In genomic region chr18:35253655-35254287, GRCh38 we compare ENCODE assay signal across 23 cellular contexts. TPM values are rescaled to one million over a fixed set of nuclear protein-coding genes. Genes with fewer than 3 reads are reported as not detected.
A peak's percentile ranks its signal among the peaks of the same experiment; 100 is the strongest.
DNase-seq lines count a peak whose midpoint lies in the region; ATAC-seq, FAIRE-seq and TF ChIP-seq lines count a peak whose summit lies in the region.
"Had no signal": no experiment of that assay in that cellular context is flagged by ENCODE, and none has a peak within 500 bp of the region (broad histone marks: within the 10 kb centered on the region; RNA-seq: fewer than 3 reads in every experiment).

No MANE protein-coding gene starts in this region.

- H4K20me1 ChIP-seq in HepG2 (ENCODE audit: insufficient read depth, low read length) (no peaks in the 10 kb centered on the region), K562 (replicated peaks; ENCODE audit: control insufficient read depth, insufficient read depth, low read length) (no peaks in the 10 kb centered on the region)
- H4K20me1 ChIP-seq: BLaER1 treated with 17β-estradiol and CSF1 and Interleukin-3, amounts not matched to agents 10 nM and 100 nM had no signal

- H3K4me3 ChIP-seq in HepG2 (replicated peaks in 1 of 3; ENCODE audit: insufficient read depth in 1 of 3, low read depth in 2 of 3, low read length in 3 of 3) (no peak overlapping the region), right lobe of liver (no peak overlapping the region), K562 (no peak overlapping the region), liver (ENCODE audit: low read depth in 1 of 3, low read length in 3 of 3) (peak overlapping the region in 2 of 3 donors; percentile 11 to 67)
- H3K4me3 ChIP-seq: A549, GM23248 had no signal

- CTCF ChIA-PET in HepG2 (lab: Yijun Ruan, JAX; ENCODE audit: low intra/inter-chr PET ratio, low total read pairs) (no interaction called here), K562 (lab: Yijun Ruan, JAX; ENCODE audit: low intra/inter-chr PET ratio) (no interaction called here)

- H3K27ac ChIP-seq in HepG2 (ENCODE audit: extremely low read length, insufficient read depth, low read length) (no peak overlapping the region), right lobe of liver (no peak overlapping the region), K562 (ENCODE audit: extremely low read depth, low read depth, low read length) (no peak overlapping the region), liver (ENCODE audit: low read depth in 1 of 2, low read length in 2 of 2) (no peak overlapping the region)
- H3K27ac ChIP-seq: 22Rv1; A549; BLaER1 treated with 17β-estradiol and CSF1 and Interleukin-3, amounts not matched to agents 10 nM and 100 nM; GM23248; HL-60 had no signal

- H3K27me3 ChIP-seq in HepG2 (ENCODE audit: control insufficient read depth in 1 of 2, insufficient read depth in 2 of 2, low read length in 2 of 2) (no peaks in the 10 kb centered on the region; a peak in 1 of 5 replicates), right lobe of liver (no peaks in the 10 kb centered on the region), K562 (ENCODE audit: control insufficient read depth in 2 of 2, insufficient read depth in 2 of 2, low read length in 2 of 2) (no peaks in the 10 kb centered on the region), liver (ENCODE audit: control insufficient read depth in 4 of 4, insufficient read depth in 4 of 4, low read length in 3 of 4) (no peaks in the 10 kb centered on the region)
- H3K27me3 ChIP-seq: BLaER1 treated with 17β-estradiol and CSF1 and Interleukin-3, amounts not matched to agents 10 nM and 100 nM had no signal

- no peak for TF ChIP-seq CTCF in HepG2 (CRISPR knock-in tag; IDR thresholded peaks at IDR 0.05)
- no peak for TF ChIP-seq CTCF in right lobe of liver (IDR thresholded peaks at IDR 0.05)
- no peak for TF ChIP-seq CTCF in K562 (IDR thresholded peaks at IDR 0.05 in 2 of 3, conservative IDR thresholded peaks at IDR 0.05 in 1 of 3; ENCODE audit: insufficient read depth in 2 of 3, low read depth in 1 of 3, low read length in 3 of 3)
- no peak for TF ChIP-seq CTCF in liver (IDR thresholded peaks at IDR 0.05; ENCODE audit: low read depth, low read length, missing input control)

- H3K4me2 ChIP-seq in HepG2 (ENCODE audit: low read depth, low read length) = no peak overlapping the region
- no peak overlapping the region for H3K4me2 ChIP-seq in K562 (ENCODE audit: insufficient read depth, low read length)
- H3K4me2 ChIP-seq: A549; BLaER1 treated with 17β-estradiol and CSF1 and Interleukin-3, amounts not matched to agents 10 nM and 100 nM had no signal

- H3K36me3 ChIP-seq in HepG2 (replicated peaks in 1 of 2; ENCODE audit: control insufficient read depth in 1 of 2, insufficient read depth in 2 of 2, low read length in 2 of 2) (peaks cover 0 to 13% of the 10 kb centered on the region in 2 experiments; a peak in 1 of 5 replicates), right lobe of liver (peaks cover 0 to 7% (median 3%) of the 10 kb centered on the region in 4 donors), K562 (ENCODE audit: control insufficient read depth, insufficient read depth, low read length) (peaks cover 8% of the 10 kb centered on the region), liver (ENCODE audit: control insufficient read depth in 4 of 4, insufficient read depth in 3 of 4, low read depth in 1 of 4, low read length in 3 of 4) (peaks cover 0 to 56% (median 48%) of the 10 kb centered on the region in 4 donors)

- TF ChIP-seq EP300 in HepG2 (IDR thresholded peaks at IDR 0.05; ENCODE audit: low read depth in 2 of 2, low read length in 2 of 2) (no peak), HepG2 (CRISPR knock-in tag; IDR thresholded peaks at IDR 0.05; ENCODE audit: borderline replicate concordance) (no peak), K562 (IDR thresholded peaks at IDR 0.05; ENCODE audit: low read length) (no peak)

- no peaks in the 10 kb centered on the region for H3K79me2 ChIP-seq in HepG2 (ENCODE audit: insufficient read depth, low read length)
- H3K79me2 ChIP-seq in K562 (ENCODE audit: control insufficient read depth, insufficient read depth, low read length) = no peaks in the 10 kb centered on the region

- DNase-seq in HepG2 (ENCODE audit: low spot score) = no peak
- no peak for DNase-seq in right lobe of liver
- no peak for DNase-seq in K562 (ENCODE audit: extremely low read depth in 1 of 4, low spot score in 3 of 4)
- no peak for DNase-seq in NCI-H748 (lab: John Stamatoyannopoulos, UW; ENCODE audit: unreplicated experiment)
- DNase-seq: AML-193; Calu3; CD8-positive, alpha-beta T cell; DMS79 treated with DMSO at 0.1 percent for 48 hours; GF-D8; GM23248; HCEC 1CT; IMR-90; Karpas-422; KBM-7 had no signal

- H3K4me1 ChIP-seq in HepG2 (ENCODE audit: insufficient read depth, low read length) (peaks cover 3% of the 10 kb centered on the region; the same call in 1 of the 2 replicates), right lobe of liver (no peaks in the 10 kb centered on the region), K562 (replicated peaks in 1 of 2; ENCODE audit: control insufficient read depth in 2 of 2, insufficient read depth in 2 of 2, low read length in 2 of 2) (no peaks in the 10 kb centered on the region), liver (ENCODE audit: control insufficient read depth in 4 of 4, insufficient read depth in 4 of 4, low read length in 3 of 4) (no peaks in the 10 kb centered on the region)
- H3K4me1 ChIP-seq: A549; BLaER1 treated with 17β-estradiol and CSF1 and Interleukin-3, amounts not matched to agents 10 nM and 100 nM had no signal

- intact Hi-C loops in HepG2 (cut with micrococcal nuclease; ENCODE audit: unreplicated experiment) (no loop called here), right lobe of liver (cut with DNase I) (loop anchor here in 1 of 2 donors (10.0 kb wide), 1 partner anchor 81 kb away; no protein-coding TSS in a partner anchor), K562 (cut with micrococcal nuclease) (no loop called here)

- FAIRE-seq in HepG2 (lab: Jason Lieb, UNC) (no peak), K562 (lab: Jason Lieb, UNC) (no peak)
- FAIRE-seq: A549, GM19239, H54 had no signal

- H3K9ac ChIP-seq in HepG2 (ENCODE audit: insufficient read depth, low read depth, low read length) (no peak overlapping the region), K562 (ENCODE audit: insufficient read depth in 1 of 2, low read depth in 2 of 2, low read length in 2 of 2) (no peak overlapping the region), liver (ENCODE audit: low read depth in 1 of 2, low read length in 2 of 2) (no peak overlapping the region)
- H3K9ac ChIP-seq: BLaER1 treated with 17β-estradiol and CSF1 and Interleukin-3, amounts not matched to agents 10 nM and 100 nM; GM23248 had no signal

- WGBS in HepG2 (ENCODE audit: low lambda C conversion rate) = 89% methylated on average over 4 of the region's 4 CpGs
- WGBS in right lobe of liver (ENCODE audit: insufficient coverage, low coverage, low lambda C conversion rate, missing lambda C conversion rate) = 79% methylated on average over 3 of the region's 4 CpGs
- WGBS in K562 (ENCODE audit: insufficient coverage, low coverage, missing lambda C conversion rate) = 36% methylated on average over 4 of the region's 4 CpGs
- 88% methylated on average over 4 of the region's 4 CpGs for WGBS in liver

- TF ChIP-seq POLR2A in HepG2 (IDR thresholded peaks at IDR 0.05; ENCODE audit: insufficient read depth in 1 of 2, low read depth in 2 of 2, low read length in 2 of 2) (no peak), right lobe of liver (IDR thresholded peaks at IDR 0.05) (no peak), K562 (conservative IDR thresholded peaks at IDR 0.05) (no peak)

- ATAC-seq in HepG2 (no peak), right lobe of liver (no peak), K562 (no peak), HG02610 (IDR thresholded peaks at IDR 0.05; ENCODE audit: unreplicated experiment) (no peak), HG03039 (IDR thresholded peaks at IDR 0.05; ENCODE audit: unreplicated experiment) (no peak)
- ATAC-seq: A549; CD8-positive, alpha-beta T cell had no signal

- H2AFZ ChIP-seq in HepG2 (ENCODE audit: low read length) (no peak overlapping the region), K562 (ENCODE audit: low read depth, low read length) (no peak overlapping the region)
- H2AFZ ChIP-seq: GM23248 had no signal

- H3K9me1 ChIP-seq in K562 (ENCODE audit: control insufficient read depth, insufficient read depth, low read length) = no peaks in the 10 kb centered on the region

- peaks cover 21% of the 10 kb centered on the region for H3K9me3 ChIP-seq in HepG2 (ENCODE audit: low read length)
- H3K9me3 ChIP-seq in right lobe of liver = peaks cover 0 to 17% (median 6%) of the 10 kb centered on the region in 4 donors
- peaks cover 5% of the 10 kb centered on the region; the same call in 1 of the 2 replicates for H3K9me3 ChIP-seq in K562 (replicated peaks; ENCODE audit: control insufficient read depth, insufficient read depth, low read depth, low read length)
- peaks cover 21 to 46% (median 39%) of the 10 kb centered on the region in 4 donors for H3K9me3 ChIP-seq in liver (ENCODE audit: control insufficient read depth in 4 of 4, low read length in 3 of 4)

- no TSS peak for BruUV-seq in HepG2 (replicated peaks; lab: Mats Ljungman, UMichigan)
- BruUV-seq in K562 (replicated peaks; lab: Mats Ljungman, UMichigan) = no TSS peak

- TF ChIP-seq RAD21 in HepG2 (CRISPR knock-in tag; IDR thresholded peaks at IDR 0.05) = no peak
- no peak for TF ChIP-seq RAD21 in K562 (CRISPR knock-in tag; conservative IDR thresholded peaks at IDR 0.05 in 1 of 2, IDR thresholded peaks at IDR 0.05 in 1 of 2)
- no peak for TF ChIP-seq RAD21 in liver (IDR thresholded peaks at IDR 0.05)

- POLR2A ChIA-PET in HepG2 (lab: Yijun Ruan, JAX) (interaction anchor here (1.7 kb wide), 1 partner anchor 13 kb away, joined by 4 read pairs; the partner anchor contains the start of gene ZNF397), K562 (lab: Yijun Ruan, JAX) (interaction anchor here (0.8 kb wide), 2 partner anchors 9 to 73 kb away, joined by 3 read pairs; no protein-coding TSS in a partner anchor)

- in situ Hi-C loops in HepG2 (cut with HindIII; ENCODE audit: extremely low pct_ligation_motif_present, low pct_unique_long_range_greater_than_20kb) = no loop called here
- in situ Hi-C loops in K562 (cut with MboI) = no loop called here

RNA-seq across cellular contexts. Expression of gene ZNF397, which starts 12.9 kb away (rescaled TPM):
- total RNA-seq in HepG2 (2016; rRNA removed; fragmentation: Illumina TruSeq; extraction: Trizol) (9.4 and 10.0 TPM in 2 replicates), right lobe of liver (10 to 100 TPM in 4 of 6 experiments, 1 to 10 TPM in 2; 9.1 to 13.1 (median 10.9) TPM), K562 (2014; rRNA removed) (13.2 and 13.8 TPM in 2 replicates), K562 (2014; rRNA removed; fragmentation: Illumina TruSeq; extraction: Trizol) (23.6 and 25.5 TPM in 2 replicates), K562 (2015; rRNA removed; fragmentation: Illumina TruSeq; extraction: Trizol) (19.0 and 19.6 TPM in 2 replicates), K562 (2021) (15.1 and 16.3 TPM in 2 replicates), liver (10 to 100 TPM; 13.1 to 20.0 TPM)
- total RNA-seq in HepG2 (2016; cell fraction: cytosol; rRNA removed; fragmentation: Illumina TruSeq; extraction: Trizol; ENCODE audit: low read depth) = 1.5 and 1.8 TPM in 2 replicates
- 9.6 and 12.0 TPM in 2 replicates for total RNA-seq in HepG2 (2016; cell fraction: insoluble cytoplasmic fraction; rRNA removed; fragmentation: Illumina TruSeq; extraction: Trizol)
- total RNA-seq in HepG2 (2016; cell fraction: membrane; rRNA removed; fragmentation: Illumina TruSeq; extraction: Trizol) = 4.3 and 4.7 TPM in 2 replicates
- total RNA-seq in HepG2 (2016; cell fraction: nucleus; rRNA removed; fragmentation: Illumina TruSeq; extraction: Trizol) = 13.4 and 13.7 TPM in 2 replicates
- polyA plus RNA-seq in HepG2 (2011; rRNA removed) (4.7 and 4.9 TPM in 2 replicates), K562 (2011; rRNA removed) (19.3 and 22.5 TPM in 2 replicates), K562 (2014; fragmentation: Illumina TruSeq; extraction: Trizol) (19.8 and 24.2 TPM in 2 replicates), K562 (2014; fragmentation: Nextera tagmentation; extraction: Ambion mirVana) (1 to 10 TPM; 6.4 to 8.7 TPM), K562 (2014; rRNA removed) (17.0 and 20.5 TPM in 2 replicates), liver (1 to 10 TPM; 3.8 to 6.1 TPM)
- 2.0 and 2.9 TPM in 2 replicates for polyA plus RNA-seq in HepG2 (2011; cell fraction: cytosol; rRNA removed)
- 6.3 and 10.7 TPM in 2 replicates for polyA plus RNA-seq in HepG2 (2011; cell fraction: nucleus; rRNA removed)
- polyA plus RNA-seq in HepG2 (2012) = 6.4 and 8.3 TPM in 2 replicates
- polyA plus RNA-seq in HepG2 (2016; cell fraction: cytosol; fragmentation: Illumina TruSeq; extraction: Trizol; ENCODE audit: low read depth) = 0.34 and 0.95 TPM in 2 replicates
- 7.1 and 7.7 TPM in 2 replicates for polyA plus RNA-seq in HepG2 (2016; cell fraction: insoluble cytoplasmic fraction; fragmentation: Illumina TruSeq; extraction: Trizol; ENCODE audit: low read depth)
- 1.7 TPM in 2 replicates for polyA plus RNA-seq in HepG2 (2016; cell fraction: membrane; fragmentation: Illumina TruSeq; extraction: Trizol; ENCODE audit: low read depth)
- 20.5 and 24.4 TPM in 2 replicates for polyA plus RNA-seq in HepG2 (2016; cell fraction: nucleus; fragmentation: Illumina TruSeq; extraction: Trizol; ENCODE audit: insufficient read depth, low read depth)
- polyA minus RNA-seq in HepG2 (2011; rRNA and poly(A)+ RNA removed; ENCODE audit: low replicate concordance) = 1.3 and 1.8 TPM in 2 replicates
- 4.0 and 4.6 TPM in 2 replicates for polyA minus RNA-seq in HepG2 (2011; cell fraction: cytosol; rRNA and poly(A)+ RNA removed)
- 14.4 and 20.8 TPM in 2 replicates for polyA minus RNA-seq in HepG2 (2011; cell fraction: nucleus; rRNA and poly(A)+ RNA removed)
- total RNA-seq in K562 (2011; cell fraction: chromatin; rRNA removed; ENCODE audit: low replicate concordance) = 28.2 and 61.8 TPM in 2 replicates
- 16.7 and 26.5 TPM in 2 replicates for total RNA-seq in K562 (2011; cell fraction: nucleolus; rRNA removed)
- 37.0 and 53.3 TPM in 2 replicates for total RNA-seq in K562 (2011; cell fraction: nucleoplasm; rRNA removed)
- 4.2 and 11.0 TPM in 2 replicates for polyA plus RNA-seq in K562 (2011; cell fraction: cytosol; rRNA removed)
- polyA plus RNA-seq in K562 (2011; cell fraction: nucleus; rRNA removed) = 21.9 and 28.3 TPM in 2 replicates
- 10.2 and 12.4 TPM in 2 replicates for polyA plus RNA-seq in K562 (2012)
- polyA minus RNA-seq in K562 (2011; rRNA and poly(A)+ RNA removed) = 26.3 and 37.3 TPM in 2 replicates
- 8.8 and 12.1 TPM in 2 replicates for polyA minus RNA-seq in K562 (2011; cell fraction: cytosol; rRNA and poly(A)+ RNA removed)
- 18.8 and 43.0 TPM in 2 replicates for polyA minus RNA-seq in K562 (2011; cell fraction: nucleus; rRNA and poly(A)+ RNA removed)

RNA-seq across cellular contexts. Expression of gene ZSCAN30, which starts 36.3 kb away (rescaled TPM):
- total RNA-seq in HepG2 (2016; rRNA removed; fragmentation: Illumina TruSeq; extraction: Trizol) = 6.8 and 7.7 TPM in 2 replicates
- total RNA-seq in HepG2 (2016; cell fraction: cytosol; rRNA removed; fragmentation: Illumina TruSeq; extraction: Trizol; ENCODE audit: low read depth) = 1.2 and 1.4 TPM in 2 replicates
- total RNA-seq in HepG2 (2016; cell fraction: insoluble cytoplasmic fraction; rRNA removed; fragmentation: Illumina TruSeq; extraction: Trizol) = 6.5 and 8.1 TPM in 2 replicates
- 2.0 and 4.0 TPM in 2 replicates for total RNA-seq in HepG2 (2016; cell fraction: membrane; rRNA removed; fragmentation: Illumina TruSeq; extraction: Trizol)
- 14.6 and 16.7 TPM in 2 replicates for total RNA-seq in HepG2 (2016; cell fraction: nucleus; rRNA removed; fragmentation: Illumina TruSeq; extraction: Trizol)
- 7.4 and 8.2 TPM in 2 replicates for polyA plus RNA-seq in HepG2 (2011; rRNA removed)
- 2.5 and 3.3 TPM in 2 replicates for polyA plus RNA-seq in HepG2 (2011; cell fraction: cytosol; rRNA removed)
- polyA plus RNA-seq in HepG2 (2011; cell fraction: nucleus; rRNA removed) = 17.7 and 22.3 TPM in 2 replicates
- 6.7 and 8.0 TPM in 2 replicates for polyA plus RNA-seq in HepG2 (2012)
- polyA plus RNA-seq in HepG2 (2016; cell fraction: cytosol; fragmentation: Illumina TruSeq; extraction: Trizol; ENCODE audit: low read depth) = 0.31 and 0.35 TPM in 2 replicates
- 5.8 and 6.2 TPM in 2 replicates for polyA plus RNA-seq in HepG2 (2016; cell fraction: insoluble cytoplasmic fraction; fragmentation: Illumina TruSeq; extraction: Trizol; ENCODE audit: low read depth)
- polyA plus RNA-seq in HepG2 (2016; cell fraction: membrane; fragmentation: Illumina TruSeq; extraction: Trizol; ENCODE audit: low read depth) = 0.92 and 1.2 TPM in 2 replicates
- polyA plus RNA-seq in HepG2 (2016; cell fraction: nucleus; fragmentation: Illumina TruSeq; extraction: Trizol; ENCODE audit: insufficient read depth, low read depth) = 17.5 and 23.0 TPM in 2 replicates
- 4.0 and 5.4 TPM in 2 replicates for polyA minus RNA-seq in HepG2 (2011; rRNA and poly(A)+ RNA removed; ENCODE audit: low replicate concordance)
- 4.9 and 5.1 TPM in 2 replicates for polyA minus RNA-seq in HepG2 (2011; cell fraction: cytosol; rRNA and poly(A)+ RNA removed)
- polyA minus RNA-seq in HepG2 (2011; cell fraction: nucleus; rRNA and poly(A)+ RNA removed) = 29.6 and 37.4 TPM in 2 replicates
- total RNA-seq in right lobe of liver = 1 to 10 TPM; 4.3 to 6.0 (median 5.0) TPM
- 31.5 and 84.0 TPM in 2 replicates for total RNA-seq in K562 (2011; cell fraction: chromatin; rRNA removed; ENCODE audit: low replicate concordance)
- total RNA-seq in K562 (2011; cell fraction: nucleolus; rRNA removed) = 17.8 and 26.8 TPM in 2 replicates
- total RNA-seq in K562 (2011; cell fraction: nucleoplasm; rRNA removed) = 41.2 and 45.8 TPM in 2 replicates
- 8.9 and 12.0 TPM in 2 replicates for total RNA-seq in K562 (2014; rRNA removed)
- 13.5 and 14.7 TPM in 2 replicates for total RNA-seq in K562 (2014; rRNA removed; fragmentation: Illumina TruSeq; extraction: Trizol)
- total RNA-seq in K562 (2015; rRNA removed; fragmentation: Illumina TruSeq; extraction: Trizol) = 10.3 and 11.0 TPM in 2 replicates
- total RNA-seq in K562 (2021) = 9.2 and 10.8 TPM in 2 replicates
- 13.6 and 14.0 TPM in 2 replicates for polyA plus RNA-seq in K562 (2011; rRNA removed)
- 3.0 and 5.6 TPM in 2 replicates for polyA plus RNA-seq in K562 (2011; cell fraction: cytosol; rRNA removed)
- polyA plus RNA-seq in K562 (2011; cell fraction: nucleus; rRNA removed) = 36.2 and 37.7 TPM in 2 replicates
- 9.6 and 15.1 TPM in 2 replicates for polyA plus RNA-seq in K562 (2012)
- 11.5 and 13.1 TPM in 2 replicates for polyA plus RNA-seq in K562 (2014; fragmentation: Illumina TruSeq; extraction: Trizol)
- 1 to 10 TPM; 4.6 to 4.9 TPM for polyA plus RNA-seq in K562 (2014; fragmentation: Nextera tagmentation; extraction: Ambion mirVana)
- 10.0 and 11.5 TPM in 2 replicates for polyA plus RNA-seq in K562 (2014; rRNA removed)
- polyA minus RNA-seq in K562 (2011; rRNA and poly(A)+ RNA removed) = 19.0 and 29.5 TPM in 2 replicates
- polyA minus RNA-seq in K562 (2011; cell fraction: cytosol; rRNA and poly(A)+ RNA removed) = 4.7 and 5.1 TPM in 2 replicates
- 18.6 and 33.8 TPM in 2 replicates for polyA minus RNA-seq in K562 (2011; cell fraction: nucleus; rRNA and poly(A)+ RNA removed)
- total RNA-seq in liver = 10 to 100 TPM in 1 of 2 donors, 1 to 10 TPM in 1; 6.2 to 10.4 TPM
- 1 to 10 TPM; 2.3 to 5.0 TPM for polyA plus RNA-seq in liver

Comparison
In these comparisons a context has a peak if more than half of its experiments do, and no peak if none do; other contexts are left out.
1. H3K4me3 ChIP-seq: peak in liver (2 of 3); none in HepG2 (0 of 3), right lobe of liver (0 of 3) and K562 (single experiment).
2. Of the 241 proteins assayed by ChIP-seq in both HepG2 and K562: peak only in HepG2: none; only in K562: none; in both: ZNF274; in neither: 240.